ENCODE assay signal across 7 cellular contexts in genomic region chr10:47553860-47554247, GRCh38. TPM values are rescaled to one million over a fixed set of nuclear protein-coding genes. Genes with fewer than 3 reads are reported as not detected.
DNase-seq lines count a peak whose midpoint lies in the region; ATAC-seq and TF ChIP-seq lines count a peak whose summit lies in the region.
"Not testable (repeated sequence)": the region's sequence is repeated elsewhere in the genome, so short reads cannot be mapped to it uniquely, and the experiment has no call there.

No MANE protein-coding gene starts in this region.

- intact Hi-C loops in activated CD4-positive, alpha-beta T cell treated with anti-CD3 and anti-CD28 coated beads for 36 hours (cut with DNase I, micrococcal nuclease); breast epithelium (cut with DNase I; ENCODE audit: low total_unique reads); gastrocnemius medialis (cut with DNase I; ENCODE audit: low total_unique reads): not testable (repeated sequence)

- POLR2A ChIA-PET in activated CD4-positive, alpha-beta T cell treated with anti-CD3 and anti-CD28 coated beads for 36 hours (lab: Charles Lee) = not testable (repeated sequence)

- H3K9me3 Mint-ChIP-seq in activated CD4-positive, alpha-beta T cell treated with anti-CD3 and anti-CD28 coated beads for 36 hours (ENCODE audit: low read depth); memory B cell: not testable (repeated sequence)

- not testable (repeated sequence) for H3K9ac ChIP-seq in MM.1S (ENCODE audit: low read length)

- H3K36me3 Mint-ChIP-seq in activated CD4-positive, alpha-beta T cell treated with anti-CD3 and anti-CD28 coated beads for 36 hours (ENCODE audit: low read depth); memory B cell: not testable (repeated sequence)

- not testable (repeated sequence) for H3K4me1 ChIP-seq in MM.1S (ENCODE audit: low read length); breast epithelium; gastrocnemius medialis

- ATAC-seq in activated CD4-positive, alpha-beta T cell treated with anti-CD3 and anti-CD28 coated beads for 36 hours; memory B cell (ENCODE audit: low read depth): not testable (repeated sequence)
- ATAC-seq in gastrocnemius medialis = peak in 1 of 2 donors; percentile 47

- H3K4me3 ChIP-seq in GM12864 (ENCODE audit: low read depth, low read length) = peak overlapping the region; percentile 57
- peak overlapping the region; percentile 64 for H3K4me3 ChIP-seq in MM.1S (ENCODE audit: low read length)
- H3K4me3 ChIP-seq in breast epithelium = peak overlapping the region; percentile 45 to 75 (median 54)
- peak overlapping the region; percentile 51 to 78 for H3K4me3 ChIP-seq in foreskin fibroblast (ENCODE audit: low read depth in 1 of 2, low read length in 2 of 2)
- H3K4me3 ChIP-seq in gastrocnemius medialis = peak overlapping the region; percentile 61 to 93 (median 72)

- in situ Hi-C loops in gastrocnemius medialis (cut with MboI; ENCODE audit: low sequenced_read_pairs in 4 of 4) = not testable (repeated sequence)

- H3K4me3 Mint-ChIP-seq in activated CD4-positive, alpha-beta T cell treated with anti-CD3 and anti-CD28 coated beads for 36 hours = peak overlapping the region; percentile 88
- peak overlapping the region; percentile 79 for H3K4me3 Mint-ChIP-seq in memory B cell

- H3K9me3 ChIP-seq in MM.1S (replicated peaks; ENCODE audit: insufficient read depth, low read length); breast epithelium; gastrocnemius medialis: not testable (repeated sequence)

- H3K27ac ChIP-seq in MM.1S (ENCODE audit: low read length) = not testable (repeated sequence)
- H3K27ac ChIP-seq in breast epithelium (peak overlapping the region in 1 of 2 donors; percentile 86), gastrocnemius medialis (peak overlapping the region; percentile 65 to 93 (median 87))

- not testable (repeated sequence) for DNase-seq in GM12864 (ENCODE audit: low read depth); breast epithelium (ENCODE audit: low spot score in 2 of 2)
- DNase-seq in MM.1S (peak; percentile 8), foreskin fibroblast (peak in 1 of 2 donors; percentile 13), memory B cell (ENCODE audit: low spot score in 2 of 2) (peak in 1 of 2 donors; percentile 13), gastrocnemius medialis (peak in 1 of 2 donors; percentile 13)
- peak; percentile 16 for DNase-seq in activated CD4-positive, alpha-beta T cell treated with anti-CD3 and anti-CD28 coated beads for 36 hours

- not testable (repeated sequence) for H3K27ac Mint-ChIP-seq in activated CD4-positive, alpha-beta T cell treated with anti-CD3 and anti-CD28 coated beads for 36 hours; memory B cell

- peak overlapping the region; percentile 81; the same call in 1 of the 2 replicates for H2AFZ ChIP-seq in MM.1S (ENCODE audit: low read length)

- not testable (repeated sequence) for H4K20me1 ChIP-seq in MM.1S (ENCODE audit: insufficient read depth, low read length)

- not testable (repeated sequence) for H3F3A ChIP-seq in MM.1S (ENCODE audit: insufficient read depth, low read length)

- not testable (repeated sequence) for TF ChIP-seq CTCF in GM12864 (IDR thresholded peaks at IDR 0.05; ENCODE audit: low read depth, low read length, missing control alignments); MM.1S (IDR thresholded peaks at IDR 0.05; ENCODE audit: low read length); breast epithelium (IDR thresholded peaks at IDR 0.05); foreskin fibroblast (IDR thresholded peaks at IDR 0.05; ENCODE audit: low read depth, low read length); gastrocnemius medialis (IDR thresholded peaks at IDR 0.05 in 4 of 5, conservative IDR thresholded peaks at IDR 0.05 in 1 of 5)

- H3K36me3 ChIP-seq in MM.1S (replicated peaks; ENCODE audit: insufficient read depth, low read length); breast epithelium; gastrocnemius medialis: not testable (repeated sequence)

- not testable (repeated sequence) for H3K27me3 ChIP-seq in MM.1S (replicated peaks; ENCODE audit: insufficient read depth, low read length); breast epithelium; gastrocnemius medialis

- not testable (repeated sequence) for H3K9me2 ChIP-seq in MM.1S (replicated peaks; ENCODE audit: insufficient read depth, low read length)

- not testable (repeated sequence) for H3K4me2 ChIP-seq in MM.1S (ENCODE audit: low read depth, low read length)

- CTCF ChIA-PET in activated CD4-positive, alpha-beta T cell treated with anti-CD3 and anti-CD28 coated beads for 36 hours (lab: Charles Lee) = not testable (repeated sequence)

- not testable (repeated sequence) for H3K27me3 Mint-ChIP-seq in activated CD4-positive, alpha-beta T cell treated with anti-CD3 and anti-CD28 coated beads for 36 hours; memory B cell

- H3K79me2 ChIP-seq in MM.1S (ENCODE audit: low read length) = not testable (repeated sequence)

- not testable (repeated sequence) for TF ChIP-seq POLR2A in breast epithelium (IDR thresholded peaks at IDR 0.05); gastrocnemius medialis (IDR thresholded peaks at IDR 0.05)

- H3K4me1 Mint-ChIP-seq in activated CD4-positive, alpha-beta T cell treated with anti-CD3 and anti-CD28 coated beads for 36 hours; memory B cell: not testable (repeated sequence)

RNA-seq across cellular contexts. Expression of gene AGAP9, which starts 30.4 kb away (rescaled TPM):
- 1 to 10 TPM; 3.7 to 4.1 TPM for total RNA-seq in activated CD4-positive, alpha-beta T cell treated with anti-CD3 and anti-CD28 coated beads for 36 hours
- total RNA-seq in breast epithelium (10 to 100 TPM in 1 of 3 donors, 1 to 10 TPM in 2; 5.8 to 21.0 (median 6.0) TPM), gastrocnemius medialis (1 to 10 TPM in 3 of 4 donors, under 1 TPM in 1; 0.26 to 3.9 (median 1.1) TPM)
